8 cellular contexts compared by ENCODE assay signal in the genomic region with DNA sequence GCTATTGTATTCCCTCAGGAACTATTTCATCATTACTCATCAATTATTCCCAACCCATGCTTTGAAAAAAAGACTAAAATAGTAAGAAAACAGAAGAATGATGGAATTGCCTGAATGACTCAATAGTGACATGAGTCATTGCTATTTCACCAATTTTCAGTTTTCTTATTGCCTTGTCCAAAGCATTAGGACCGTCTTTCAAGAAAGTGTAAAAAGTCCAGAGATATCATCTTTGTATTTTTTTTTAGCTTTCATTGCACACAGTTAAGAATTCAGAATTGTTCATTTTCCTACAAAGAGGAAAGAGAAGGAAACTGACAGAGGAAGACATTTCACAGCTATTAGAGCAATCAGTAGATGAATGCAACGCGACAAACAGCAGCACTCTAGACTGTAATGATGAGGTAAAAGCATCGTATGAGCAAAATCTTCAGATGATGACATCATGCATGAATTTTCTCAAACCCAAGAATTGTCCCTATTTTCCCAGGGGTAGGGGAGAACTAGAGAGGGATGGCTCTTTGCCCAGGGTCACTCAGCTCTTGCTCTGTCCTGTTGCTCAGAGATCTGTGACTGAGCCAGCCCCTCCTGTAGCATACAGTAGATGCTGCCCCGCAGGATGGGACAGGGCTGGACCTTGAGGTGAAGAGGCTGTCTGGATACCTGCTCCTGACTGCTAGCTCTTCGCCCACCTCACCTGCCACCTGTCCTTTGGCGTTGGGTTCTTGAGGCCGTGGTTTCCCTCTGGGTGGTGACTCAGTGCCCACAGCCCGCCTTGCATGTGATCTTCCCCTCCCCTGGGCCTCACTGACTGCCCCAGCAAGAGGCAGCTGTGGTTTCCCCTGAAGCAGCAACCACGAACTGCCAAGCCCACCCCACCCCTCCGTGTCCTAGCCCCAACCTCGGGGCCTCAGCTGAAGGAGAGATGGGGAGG.
DNase-seq lines count a peak whose midpoint lies in the region; ATAC-seq and TF ChIP-seq lines count a peak whose summit lies in the region.

No MANE protein-coding gene starts in this region.

- H3K9ac ChIP-seq in IMR-90 (ENCODE audit: low read depth, low read length): no peak overlapping the region

- peak overlapping the region; percentile 54; the same call in 1 of the 2 replicates for H3K4ac ChIP-seq in IMR-90 (ENCODE audit: low read depth, low read length)

- H3K27me3 Mint-ChIP-seq in CD4-positive, alpha-beta memory T cell: peaks cover 2% of the 10 kb centered on the region in 2 donors

- POLR2A ChIA-PET in CD4-positive, alpha-beta memory T cell (lab: Charles Lee; ENCODE audit: partially characterized antibody): no interaction called here
- POLR2A ChIA-PET in IMR-90 (lab: Charles Lee; ENCODE audit: unreplicated experiment): no interaction called here

- peak overlapping the region; percentile 41; the same call in 2 of the 3 replicates for H2BK15ac ChIP-seq in IMR-90 (ENCODE audit: low read depth, low read length)

- H3K4me2 ChIP-seq in IMR-90 (ENCODE audit: low read depth, low read length): peak overlapping the region; percentile 5; the same call in 1 of the 2 replicates

- peaks cover 0 to 2% of the 10 kb centered on the region in 2 donors for H3K36me3 Mint-ChIP-seq in CD4-positive, alpha-beta memory T cell

- H4K5ac ChIP-seq in IMR-90 (ENCODE audit: low read depth, low read length): no peak overlapping the region; the same call in 1 of the 2 replicates

- TF ChIP-seq CTCF in IMR-90 (conservative IDR thresholded peaks at IDR 0.05; ENCODE audit: low read depth, low read length): no peak

- peak overlapping the region in 4 of 8 donors; percentile 17 to 77 (median 51) for H3K4me3 Mint-ChIP-seq in CD4-positive, alpha-beta memory T cell

- H3K9me3 Mint-ChIP-seq in CD4-positive, alpha-beta memory T cell: peaks cover 0 to 6% (median 5%) of the 10 kb centered on the region in 8 donors

- no peak for TF ChIP-seq POLR2A in IMR-90 (IDR thresholded peaks at IDR 0.05; ENCODE audit: low read depth, low read length)

- H4K91ac ChIP-seq in IMR-90 (ENCODE audit: insufficient read depth, low read depth, low read length): no peak overlapping the region; the same call in 1 of the 2 replicates

- H3K27ac Mint-ChIP-seq in CD4-positive, alpha-beta memory T cell: peak overlapping the region; percentile 4 to 88 (median 61)

- no peak overlapping the region for H3K56ac ChIP-seq in IMR-90 (ENCODE audit: extremely low read depth, insufficient read depth, low read length)

- BruUV-seq in IMR-90 (replicated peaks; lab: Mats Ljungman, UMichigan): no TSS peak

- CTCF ChIA-PET in CD4-positive, alpha-beta memory T cell (lab: Charles Lee; ENCODE audit: partially characterized antibody): interaction anchor here (1.1 kb wide), 1 partner anchor 68 kb away, joined by 3 read pairs; no protein-coding TSS in a partner anchor
- CTCF ChIA-PET in IMR-90 (lab: Yijun Ruan, JAX): interaction anchor here (1.6 kb wide), 1 partner anchor 96 kb away, joined by 4 read pairs; no protein-coding TSS in a partner anchor

- WGBS in IMR-90 (ENCODE audit: extremely low coverage in 2 of 2, insufficient read length in 1 of 2), 2 experiments: 0% methylated on average over 1 of the region's 12 CpGs; no CpG with 5 or more reads in 1 of the 2 experiments

- peak overlapping the region; percentile 64 for H2AFZ ChIP-seq in IMR-90 (replicated peaks; ENCODE audit: low read length, poor library complexity)

- no peaks in the 10 kb centered on the region for H3K36me3 ChIP-seq in CD4-positive, alpha-beta memory T cell (ENCODE audit: insufficient read depth, low read length)
- H3K36me3 ChIP-seq in IMR-90 (ENCODE audit: control insufficient read depth, insufficient read depth, low read length): no peaks in the 10 kb centered on the region

- H2AK5ac ChIP-seq in IMR-90 (ENCODE audit: low read depth, low read length): peak overlapping the region; percentile 94

- peak overlapping the region; percentile 68 for H2AK9ac ChIP-seq in IMR-90 (replicated peaks; ENCODE audit: low read depth, low read length, poor library complexity)

- peaks cover 28% of the 10 kb centered on the region for H3K4me1 ChIP-seq in CD4-positive, alpha-beta memory T cell (ENCODE audit: insufficient read depth, low read length)
- peaks cover 9% of the 10 kb centered on the region for H3K4me1 ChIP-seq in IMR-90 (ENCODE audit: control insufficient read depth, insufficient read depth, low read length)

- H3K4me3 ChIP-seq in CD4-positive, alpha-beta memory T cell (ENCODE audit: low read length in 2 of 2): no peak overlapping the region
- no peak overlapping the region for H3K4me3 ChIP-seq in IMR-90 (ENCODE audit: insufficient read depth, low read depth, low read length)

- DNase-seq in CD4-positive, alpha-beta memory T cell: peak; percentile 22 to 75 (median 24)
- peak; percentile 91 for DNase-seq in IMR-90
- DNase-seq in activated CD4-positive, alpha-beta T cell treated with anti-CD3 and anti-CD28 coated beads for 48 hours: peak; percentile 79
- DNase-seq in effector CD4-positive, alpha-beta T cell: peak; percentile 3
- peak; percentile 22 to 58 for DNase-seq in stimulated activated CD4-positive, alpha-beta T cell treated with anti-CD3 and anti-CD28 coated beads, Interleukin-12 subunit alpha, Interleukin-12 subunit beta, amount 100 ng/mL, for 24 hours (ENCODE audit: low read depth in 2 of 2)
- no peak for DNase-seq in NCI-H1436 (lab: John Stamatoyannopoulos, UW)
- DNase-seq in NCI-H187 treated with DMSO at 0.1 percent for 48 hours (lab: John Stamatoyannopoulos, UW): no peak
- no peak for DNase-seq in D341Med (ENCODE audit: low spot score)

- H2BK5ac ChIP-seq in IMR-90 (ENCODE audit: low read depth, low read length, poor library complexity, severe bottlenecking): peak overlapping the region; percentile 2

- H3K14ac ChIP-seq in IMR-90 (replicated peaks; ENCODE audit: low read depth, low read length): peak overlapping the region; percentile 37; the same call in 1 of the 2 replicates

- dilution Hi-C loops in IMR-90 (cut with HindIII; ENCODE audit: low sequenced_read_pairs, unreplicated experiment): no loop called here

- H4K20me1 ChIP-seq in IMR-90 (ENCODE audit: insufficient read depth, low read length): peaks cover 6% of the 10 kb centered on the region

- in situ Hi-C loops in IMR-90 (cut with MboI; ENCODE audit: low sequenced_read_pairs): no loop called here

- H3K79me1 ChIP-seq in IMR-90 (ENCODE audit: low read depth in 1 of 2, low read length in 2 of 2): no peaks in the 10 kb centered on the region

- H3K23ac ChIP-seq in IMR-90 (ENCODE audit: low read depth, low read length): 0 out of 2 replicates have a peak overlapping the region, but pooled peaks have one; percentile 24

- peak overlapping the region in 1 of 2 experiments; percentile 39; a peak in 1 of 4 replicates for H4K8ac ChIP-seq in IMR-90 (ENCODE audit: low read depth in 2 of 2, low read length in 2 of 2)

- H3K9me3 ChIP-seq in CD4-positive, alpha-beta memory T cell (ENCODE audit: control insufficient read depth in 1 of 2, low read length in 2 of 2): no peaks in the 10 kb centered on the region
- H3K9me3 ChIP-seq in IMR-90 (ENCODE audit: control insufficient read depth, insufficient read depth, low read length): no peaks in the 10 kb centered on the region

- peak overlapping the region; percentile 56; the same call in 1 of the 2 replicates for H3K18ac ChIP-seq in IMR-90 (ENCODE audit: low read depth, low read length)

- ATAC-seq in IMR-90 (ENCODE audit: low read depth): peak; percentile 60

- H3K4me1 Mint-ChIP-seq in CD4-positive, alpha-beta memory T cell: peaks cover 13 to 43% (median 32%) of the 10 kb centered on the region in 4 donors

- peaks cover 15% of the 10 kb centered on the region for H3K9me1 ChIP-seq in IMR-90 (ENCODE audit: insufficient read depth, low read length)

- peak overlapping the region; percentile 78 for H2BK20ac ChIP-seq in IMR-90 (ENCODE audit: low read depth, low read length)

- intact Hi-C loops in CD4-positive, alpha-beta memory T cell (cut with micrococcal nuclease): no loop called here
- intact Hi-C loops in IMR-90 (cut with micrococcal nuclease): no loop called here

- H3K27me3 ChIP-seq in CD4-positive, alpha-beta memory T cell (ENCODE audit: insufficient read depth, low read length): no peaks in the 10 kb centered on the region
- H3K27me3 ChIP-seq in IMR-90 (ENCODE audit: control insufficient read depth, insufficient read depth, low read length): peaks cover 6% of the 10 kb centered on the region; the same call in 1 of the 2 replicates

- TF ChIP-seq RAD21 in IMR-90 (IDR thresholded peaks at IDR 0.05; ENCODE audit: low read length): no peak

- H2BK120ac ChIP-seq in IMR-90 (ENCODE audit: low read depth, low read length): peak overlapping the region; percentile 62

- no peak overlapping the region for H3K27ac ChIP-seq in CD4-positive, alpha-beta memory T cell (ENCODE audit: low read depth, low read length)
- H3K27ac ChIP-seq in IMR-90 (ENCODE audit: insufficient read depth, low read length): no peak overlapping the region

TF ChIP-seq in IMR-90, 13 proteins besides CTCF, POLR2A, EP300 and RAD21:
- TF ChIP-seq MAFK (IDR thresholded peaks at IDR 0.05; ENCODE audit: low read depth, low read length) (0 out of 2 replicates have a peak, but pooled peaks have one; percentile 19), RCOR1 (IDR thresholded peaks at IDR 0.05; ENCODE audit: insufficient replicate concordance, low read length) (no peak), BHLHE40 (IDR thresholded peaks at IDR 0.05; ENCODE audit: low read depth, low read length) (peak; percentile 58), FOS (IDR thresholded peaks at IDR 0.05; ENCODE audit: low read depth, low read length) (peak; percentile 66), CEBPB (IDR thresholded peaks at IDR 0.05; ENCODE audit: low read depth, low read length) (peak; percentile 87)
- TF ChIP-seq, protein P1, sequence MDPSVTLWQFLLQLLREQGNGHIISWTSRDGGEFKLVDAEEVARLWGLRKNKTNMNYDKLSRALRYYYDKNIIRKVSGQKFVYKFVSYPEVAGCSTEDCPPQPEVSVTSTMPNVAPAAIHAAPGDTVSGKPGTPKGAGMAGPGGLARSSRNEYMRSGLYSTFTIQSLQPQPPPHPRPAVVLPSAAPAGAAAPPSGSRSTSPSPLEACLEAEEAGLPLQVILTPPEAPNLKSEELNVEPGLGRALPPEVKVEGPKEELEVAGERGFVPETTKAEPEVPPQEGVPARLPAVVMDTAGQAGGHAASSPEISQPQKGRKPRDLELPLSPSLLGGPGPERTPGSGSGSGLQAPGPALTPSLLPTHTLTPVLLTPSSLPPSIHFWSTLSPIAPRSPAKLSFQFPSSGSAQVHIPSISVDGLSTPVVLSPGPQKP (IDR thresholded peaks at IDR 0.05; ENCODE audit: borderline replicate concordance, low read depth, low read length): no peak

Comparison
In these comparisons a context has a peak if more than half of its experiments do, and no peak if none do; other contexts are left out.
1. DNase-seq: peak in CD4-positive, alpha-beta memory T cell (5 of 5), IMR-90 (single experiment), activated CD4-positive, alpha-beta T cell treated with anti-CD3 and anti-CD28 coated beads for 48 hours (single experiment), effector CD4-positive, alpha-beta T cell (single experiment) and stimulated activated CD4-positive, alpha-beta T cell treated with anti-CD3 and anti-CD28 coated beads, Interleukin-12 subunit alpha, Interleukin-12 subunit beta, amount 100 ng/mL, for 24 hours (2 of 2); none in NCI-H1436 (single experiment), NCI-H187 treated with DMSO at 0.1 percent for 48 hours (single experiment) and D341Med (single experiment).